ENCODE assay signal across 9 cellular contexts in the genomic region with DNA sequence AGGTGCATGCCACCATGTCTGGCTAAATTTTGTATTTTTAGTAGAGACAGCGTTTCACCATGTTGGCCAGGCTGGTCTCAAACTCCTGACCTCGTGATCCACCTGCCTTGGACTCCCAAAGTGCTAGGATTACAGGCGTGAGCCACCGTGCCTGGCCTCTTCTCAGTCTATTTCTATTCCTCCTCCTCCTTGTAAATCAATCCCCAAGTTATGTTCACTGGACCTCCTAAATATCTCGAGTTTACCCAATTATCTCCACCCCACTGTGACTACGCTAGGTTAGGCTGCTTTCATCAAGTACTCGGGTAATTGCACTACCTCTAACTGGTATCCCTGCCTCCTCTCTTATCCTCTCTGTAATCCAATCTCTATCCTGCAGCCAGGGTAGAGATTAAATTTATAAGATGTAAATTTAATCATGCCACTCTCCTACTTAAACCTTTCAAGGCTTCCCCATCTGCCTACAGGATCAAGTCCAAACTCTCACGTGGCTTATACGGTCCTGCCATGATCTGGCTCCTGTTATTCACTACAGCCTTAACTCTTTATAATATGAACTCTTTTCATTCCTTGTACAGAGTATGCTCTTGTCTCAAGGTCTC. TPM values are rescaled to one million over a fixed set of nuclear protein-coding genes. Genes with fewer than 3 reads are reported as not detected.
DNase-seq lines count a peak whose midpoint lies in the region; ATAC-seq, FAIRE-seq and TF ChIP-seq lines count a peak whose summit lies in the region.
"Had no signal": no experiment of that assay in that cellular context is flagged by ENCODE, and none has a peak within 500 bp of the region (broad histone marks: within the 10 kb centered on the region; RNA-seq: fewer than 3 reads in every experiment).

No MANE protein-coding gene starts in this region.

- ATAC-seq in GM21390 (IDR thresholded peaks at IDR 0.05; ENCODE audit: unreplicated experiment), result no peak

- peak overlapping the region; percentile 74 for H3K27ac ChIP-seq in OCI-LY1 (ENCODE audit: low read depth, low read length, poor library complexity, severe bottlenecking)

- H3K4me1 ChIP-seq in OCI-LY1 (ENCODE audit: insufficient read depth, low read length, severe bottlenecking), result peaks cover 44% of the 10 kb centered on the region
- H3K4me1 ChIP-seq in skeletal muscle satellite cell (ENCODE audit: control insufficient read depth, insufficient read depth, low read length), result peaks cover 26% of the 10 kb centered on the region

- H4K20me1 ChIP-seq in OCI-LY1 (ENCODE audit: insufficient read depth, low read length), result no peaks in the 10 kb centered on the region

- H3K4me1 Mint-ChIP-seq in endothelial cell (ENCODE audit: unreplicated experiment), result peaks cover 27% of the 10 kb centered on the region

- H3K4me2 ChIP-seq in OCI-LY1 (ENCODE audit: low read length), result peak overlapping the region; percentile 99; the same call in 1 of the 2 replicates
- peak overlapping the region; percentile 96 for H3K4me2 ChIP-seq in skeletal muscle satellite cell (ENCODE audit: low read length)

- H3K79me2 ChIP-seq in OCI-LY1 (ENCODE audit: insufficient read depth, low read length), result peaks cover 10% of the 10 kb centered on the region

- H3K27ac Mint-ChIP-seq in endothelial cell (ENCODE audit: unreplicated experiment), result peak overlapping the region; percentile 49

- H3K9me3 ChIP-seq in OCI-LY1 (ENCODE audit: low read length) (no peaks in the 10 kb centered on the region), skeletal muscle satellite cell (replicated peaks; ENCODE audit: low read length) (no peaks in the 10 kb centered on the region)

- TF ChIP-seq CTCF in OCI-LY1 (IDR thresholded peaks at IDR 0.05; ENCODE audit: low read length), result no peak
- no peak for TF ChIP-seq CTCF in endothelial cell (IDR thresholded peaks at IDR 0.05; ENCODE audit: unreplicated experiment)

- TF ChIP-seq POLR2A in GM12891 (IDR thresholded peaks at IDR 0.05; ENCODE audit: low read depth, low read length), result no peak

- H3K9me2 ChIP-seq in OCI-LY1 (ENCODE audit: low read depth, low read length), result no peaks in the 10 kb centered on the region

- peaks cover 22% of the 10 kb centered on the region for H3K36me3 ChIP-seq in OCI-LY1 (ENCODE audit: insufficient read depth, low read length)
- H3K36me3 ChIP-seq in skeletal muscle satellite cell (ENCODE audit: insufficient read depth, low read length), result peaks cover 10% of the 10 kb centered on the region

- H3F3A ChIP-seq in OCI-LY1 (ENCODE audit: insufficient read depth, low read length), result no peaks in the 10 kb centered on the region

- DNase-seq in NCI-H2171 treated with DMSO at 0.1 percent for 48 hours (lab: John Stamatoyannopoulos, UW), result peak; percentile 44
- DNase-seq in NCI-H2171 (lab: John Stamatoyannopoulos, UW), result no peak
- no peak for DNase-seq in endothelial cell (ENCODE audit: low spot score)
- no peak for DNase-seq in DMS153 (lab: John Stamatoyannopoulos, UW)
- DNase-seq in GM12891 (ENCODE audit: insufficient read length, low spot score), result no peak

- H3K9ac ChIP-seq in OCI-LY1 (ENCODE audit: low read length), result no peak overlapping the region; the same call in 1 of the 2 replicates
- no peak overlapping the region for H3K9ac ChIP-seq in skeletal muscle satellite cell (ENCODE audit: low read depth, low read length)

- H2AFZ ChIP-seq in OCI-LY1 (ENCODE audit: low read length), result no peak overlapping the region

- H3K4me3 Mint-ChIP-seq in endothelial cell (ENCODE audit: unreplicated experiment), result peak overlapping the region; percentile 99

- H3K9me3 Mint-ChIP-seq in endothelial cell (ENCODE audit: unreplicated experiment), result no peaks in the 10 kb centered on the region

- H3K27me3 Mint-ChIP-seq in endothelial cell (ENCODE audit: unreplicated experiment), result peaks cover 16% of the 10 kb centered on the region

- no peak for FAIRE-seq in GM12891 (lab: Jason Lieb, UNC)
- FAIRE-seq: endometrium had no signal

- H3K27me3 ChIP-seq in OCI-LY1 (ENCODE audit: insufficient read depth, low read length) (no peaks in the 10 kb centered on the region), skeletal muscle satellite cell (ENCODE audit: control insufficient read depth, insufficient read depth, low read length) (no peaks in the 10 kb centered on the region)

- no peak overlapping the region for H3K4me3 ChIP-seq in OCI-LY1 (ENCODE audit: low read depth, low read length, poor library complexity, severe bottlenecking)
- H3K4me3 ChIP-seq in skeletal muscle satellite cell (ENCODE audit: low read length), result no peak overlapping the region

- H3K36me3 Mint-ChIP-seq in endothelial cell (ENCODE audit: low read depth, unreplicated experiment), result peaks cover 5% of the 10 kb centered on the region

TF ChIP-seq in GM12891, 5 proteins besides CTCF, POLR2A, EP300 and RAD21:
- TF ChIP-seq SPI1 (IDR thresholded peaks at IDR 0.05; ENCODE audit: low read depth, low read length), result no peak
- no peak for TF ChIP-seq PAX5 (IDR thresholded peaks at IDR 0.05; ENCODE audit: insufficient read depth, low read length, severe bottlenecking)
- TF ChIP-seq POU2F2 (IDR thresholded peaks at IDR 0.05; ENCODE audit: low read depth, low read length), result no peak
- no peak for TF ChIP-seq POLR2AphosphoS5 (IDR thresholded peaks at IDR 0.05; ENCODE audit: low read depth, low read length)
- TF ChIP-seq TAF1 (IDR thresholded peaks at IDR 0.05; ENCODE audit: low read depth, low read length), result no peak

RNA-seq across cellular contexts. Expression of a gene that starts 0.8 kb away (rescaled TPM):
- 26.8 TPM for total RNA-seq in endothelial cell (ENCODE audit: unreplicated experiment)
- total RNA-seq in skeletal muscle satellite cell (2012; rRNA removed), result 21.0 and 34.9 TPM in 2 replicates
- polyA plus RNA-seq in GM12891 (2012; ENCODE audit: low read depth, missing spikeins), result 26.0 TPM

RNA-seq across cellular contexts. Expression of a gene that starts 5.7 kb away (rescaled TPM):
- 76.6 TPM for total RNA-seq in endothelial cell (ENCODE audit: unreplicated experiment)
- total RNA-seq in skeletal muscle satellite cell (2012; rRNA removed), result 40.6 and 43.6 TPM in 2 replicates
- polyA plus RNA-seq in GM12891 (2012; ENCODE audit: low read depth, missing spikeins), result 35.3 TPM

RNA-seq across cellular contexts. Expression of a gene that starts 10.0 kb away (rescaled TPM):
- total RNA-seq in endothelial cell (ENCODE audit: unreplicated experiment), result not detected
- 0.25 and 0.66 TPM in 2 replicates for total RNA-seq in skeletal muscle satellite cell (2012; rRNA removed)
- polyA plus RNA-seq in GM12891 (2012; ENCODE audit: low read depth, missing spikeins), result 0.35 TPM

RNA-seq across cellular contexts. Expression of a gene that starts 52.8 kb away (rescaled TPM):
- 45.5 TPM for total RNA-seq in endothelial cell (ENCODE audit: unreplicated experiment)
- 33.0 and 39.1 TPM in 2 replicates for total RNA-seq in skeletal muscle satellite cell (2012; rRNA removed)
- 59.5 TPM for polyA plus RNA-seq in GM12891 (2012; ENCODE audit: low read depth, missing spikeins)

RNA-seq across cellular contexts. Expression of a gene that starts 58.8 kb away (rescaled TPM):
- 12.5 TPM for total RNA-seq in endothelial cell (ENCODE audit: unreplicated experiment)
- total RNA-seq in skeletal muscle satellite cell (2012; rRNA removed), result 18.3 and 18.6 TPM in 2 replicates
- 11.9 TPM for polyA plus RNA-seq in GM12891 (2012; ENCODE audit: low read depth, missing spikeins)
